In genomic region chr5:1222621-1223277, GRCh38 we compare ENCODE assay signal across 7 cellular contexts. TPM values are rescaled to one million over a fixed set of nuclear protein-coding genes. Genes with fewer than 3 reads are reported as not detected.
"Had no signal": no experiment of that assay in that cellular context is flagged by ENCODE, and none has a peak within 500 bp of the region (broad histone marks: within the 10 kb centered on the region; RNA-seq: fewer than 3 reads in every experiment).

No MANE protein-coding gene starts in this region.

- H3K4me2 ChIP-seq: GM23338 had no signal

- H2AFZ ChIP-seq: GM23338 had no signal

- ATAC-seq: GM23338, K562 had no signal

- DNase-seq: H9, HCEC 1CT, IMR-90 had no signal

- H3K4me3 ChIP-seq: GM23338, K562 had no signal

RNA-seq across cellular contexts. Expression of gene SLC6A18, which starts 2.4 kb away (rescaled TPM):
- total RNA-seq: GM23338, H1, H9, HT-29, IMR-90, K562 had no signal
- polyA plus RNA-seq: GM23338, H1, IMR-90, K562 had no signal

RNA-seq across cellular contexts. Expression of gene SLC6A19, which starts 21.4 kb away (rescaled TPM):
- total RNA-seq: GM23338, H1, H9, HT-29, IMR-90 had no signal
- polyA plus RNA-seq: GM23338, IMR-90 had no signal
